14 cellular contexts compared by ENCODE assay signal in genomic region chr7:117808910-117809705, GRCh38.
DNase-seq lines count a peak whose midpoint lies in the region; ATAC-seq and FAIRE-seq lines count a peak whose summit lies in the region.
"Had no signal": no experiment of that assay in that cellular context is flagged by ENCODE, and none has a peak within 500 bp of the region (broad histone marks: within the 10 kb centered on the region; RNA-seq: fewer than 3 reads in every experiment).

No MANE protein-coding gene starts in this region.

- H3K27me3 ChIP-seq in HUES6 (ENCODE audit: control insufficient read depth, insufficient read depth, low read length) (no peaks in the 10 kb centered on the region), right cardiac atrium (ENCODE audit: control insufficient read depth, insufficient read depth) (no peaks in the 10 kb centered on the region)
- H3K27me3 ChIP-seq: dorsolateral prefrontal cortex, foreskin keratinocyte, sigmoid colon had no signal

- no peaks in the 10 kb centered on the region for H3K36me3 ChIP-seq in HUES6 (ENCODE audit: control insufficient read depth, insufficient read depth, low read length)
- H3K36me3 ChIP-seq: sigmoid colon had no signal

- H3K4me3 ChIP-seq in HUES6 (ENCODE audit: low read depth, low read length) (no peak overlapping the region), right cardiac atrium (ENCODE audit: low read length) (no peak overlapping the region)
- H3K4me3 ChIP-seq: sigmoid colon had no signal

- no peak overlapping the region for H3K9ac ChIP-seq in HUES6 (ENCODE audit: low read length)

- ATAC-seq in right cardiac atrium (peak; percentile 14 to 50), HG03565 (IDR thresholded peaks at IDR 0.05; ENCODE audit: unreplicated experiment) (no peak)
- ATAC-seq: foreskin keratinocyte; HCT116; natural killer cell treated with Interleukin-12 subunit alpha and Interleukin-12 subunit beta and Interleukin-15 and Interleukin-18, amount 100 ng/mL, for 72 hours; stimulated activated naive CD8-positive, alpha-beta T cell treated with anti-CD3 and anti-CD28 coated beads, Interleukin-15, amount 100 ng/mL, for 72 hours had no signal

- H3K4me1 ChIP-seq in HUES6 (ENCODE audit: control insufficient read depth, insufficient read depth, low read length) (peaks cover 34% of the 10 kb centered on the region), right cardiac atrium (ENCODE audit: control insufficient read depth, insufficient read depth, low read length) (peaks cover 1% of the 10 kb centered on the region)
- H3K4me1 ChIP-seq: foreskin keratinocyte had no signal

- intact Hi-C loops in right cardiac atrium (cut with DNase I) = no loop called here

- 47% methylated on average over 2 of the region's 2 CpGs for WGBS in right cardiac atrium

- H3K9me3 ChIP-seq in HUES6 (ENCODE audit: control insufficient read depth, insufficient read depth, low read depth, low read length) = no peaks in the 10 kb centered on the region
- no peaks in the 10 kb centered on the region for H3K9me3 ChIP-seq in right cardiac atrium (ENCODE audit: control insufficient read depth, low read length)
- H3K9me3 ChIP-seq: sigmoid colon had no signal

- DNase-seq in SK-MEL-5 (ENCODE audit: low read depth, low spot score) (peak; percentile 55), right cardiac atrium (no peak), stromal cell of bone marrow (ENCODE audit: low read depth) (peak; percentile 44), OCI-M2 (lab: John Stamatoyannopoulos, UW; ENCODE audit: unreplicated experiment) (no peak), HTR-8/SVneo (ENCODE audit: insufficient read length, low spot score) (no peak)
- DNase-seq: activated CD4-positive, alpha-beta memory T cell treated with anti-CD3 and anti-CD28 coated beads, Interleukin-2, amount 10 ng/mL, durations not matched to agents 7 days and 5 days; foreskin keratinocyte; sigmoid colon; stimulated activated naive CD8-positive, alpha-beta T cell treated with anti-CD3 and anti-CD28 coated beads, Interleukin-15, amount 100 ng/mL, for 72 hours had no signal

- FAIRE-seq in HTR-8/SVneo (lab: Jason Lieb, UNC) = no peak

- in situ Hi-C loops in SK-MEL-5 (cut with HindIII; ENCODE audit: low pct_unique_long_range_greater_than_20kb, low sequenced_read_pairs) = no loop called here

- H3K27ac ChIP-seq in HUES6 (ENCODE audit: low read depth, low read length) (0 out of 2 replicates have a peak overlapping the region, but pooled peaks have one; percentile 28), right cardiac atrium (ENCODE audit: low read length) (no peak overlapping the region)
- H3K27ac ChIP-seq: foreskin keratinocyte, sigmoid colon had no signal

Comparison
In these comparisons a context has a peak if more than half of its experiments do, and no peak if none do; other contexts are left out.
1. DNase-seq: peak in SK-MEL-5 (single experiment) and stromal cell of bone marrow (single experiment); none in right cardiac atrium (0 of 3), OCI-M2 (single experiment) and HTR-8/SVneo (single experiment).